In the genomic region with DNA sequence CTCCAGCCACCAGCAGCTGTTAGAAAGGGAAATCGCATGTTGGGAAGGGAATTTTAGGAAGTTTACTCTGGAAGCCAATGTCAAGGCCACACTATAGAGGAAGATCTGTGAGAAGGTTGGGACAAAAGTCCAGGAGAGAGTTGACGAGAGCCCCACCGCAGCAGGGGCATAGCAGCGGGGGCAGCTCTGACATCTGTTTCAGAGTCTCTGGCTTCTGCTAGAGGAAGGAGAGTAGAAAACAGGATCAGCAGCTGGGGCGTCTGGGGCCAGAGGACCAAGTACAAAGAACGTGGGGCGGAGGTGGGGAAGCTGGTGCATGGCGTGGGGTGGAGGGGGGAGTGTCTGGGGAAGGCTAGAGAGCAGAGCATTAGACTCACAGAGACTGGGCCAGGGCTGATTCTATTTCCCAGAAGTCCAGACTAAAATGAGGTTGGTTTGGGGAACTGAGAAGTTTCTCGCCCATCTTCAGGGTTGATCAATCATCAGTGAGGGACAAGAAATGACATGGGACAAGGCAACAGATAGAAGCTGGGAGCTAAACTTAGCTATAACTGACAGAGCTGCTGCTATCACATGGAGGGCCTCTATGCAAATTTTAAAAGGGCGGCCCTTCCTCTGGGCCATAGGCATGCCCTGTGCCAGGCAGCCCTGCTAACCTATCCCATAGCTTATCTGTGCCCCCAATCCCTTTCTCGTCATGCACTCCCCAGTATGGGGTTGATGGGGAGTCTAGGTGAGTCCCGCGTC, we compare ENCODE assay signal across 9 cellular contexts. TPM values are rescaled to one million over a fixed set of nuclear protein-coding genes. Genes with fewer than 3 reads are reported as not detected.
A peak's percentile ranks its signal among the peaks of the same experiment; 100 is the strongest.
DNase-seq lines count a peak whose midpoint lies in the region; ATAC-seq, FAIRE-seq and TF ChIP-seq lines count a peak whose summit lies in the region.
"Had no signal": no experiment of that assay in that cellular context is flagged by ENCODE, and none has a peak within 500 bp of the region (broad histone marks: within the 10 kb centered on the region; RNA-seq: fewer than 3 reads in every experiment).

No MANE protein-coding gene starts in this region.

- no peak for TF ChIP-seq POLR2A in tibial nerve (IDR thresholded peaks at IDR 0.05)

- ATAC-seq in HG03159 (IDR thresholded peaks at IDR 0.05; ENCODE audit: unreplicated experiment) (peak; percentile 43), T-helper 17 cell (no peak)

- CTCF ChIA-PET in Caco-2 (lab: Charles Lee), result interaction anchor here (0.9 to 1.5 kb wide), 5 partner anchors 10 to 61 kb away, joined by 3 to 4 read pairs (median 3); a partner anchor contains a TSS

- BruUV-seq in Caco-2 (replicated peaks; lab: Mats Ljungman, UMichigan), result TSS peak; percentile 54

- H3K9me3 Mint-ChIP-seq in Caco-2 (ENCODE audit: unreplicated experiment), result no peaks in the 10 kb centered on the region

- peak overlapping the region; percentile 41 for H3K4me3 ChIP-seq in Caco-2 (ENCODE audit: low read depth, low read length)
- peak overlapping the region; percentile 98 for H3K4me3 ChIP-seq in iPS-20b (ENCODE audit: low read length)
- peak overlapping the region in 1 of 4 donors; percentile 80 for H3K4me3 ChIP-seq in tibial nerve

- H3K27ac ChIP-seq in iPS-20b (ENCODE audit: low read length) (no peak overlapping the region), tibial nerve (peak overlapping the region in 3 of 4 donors; percentile 92 to 97 (median 95))

- DNase-seq in Caco-2 (no peak), GM19239 (ENCODE audit: insufficient read length, low spot score) (peak; percentile 67), T-helper 17 cell (no peak), tibial nerve (ENCODE audit: low spot score in 2 of 2) (no peak), NCI-H1436 treated with DMSO at 0.1 percent for 48 hours (lab: John Stamatoyannopoulos, UW) (no peak), ecto neural progenitor cell (ENCODE audit: low spot score) (no peak)

- H3K4me1 Mint-ChIP-seq in Caco-2 (ENCODE audit: low read depth, unreplicated experiment) (peaks cover 14% of the 10 kb centered on the region), T-helper 17 cell (peaks cover 24% of the 10 kb centered on the region)

- POLR2A ChIA-PET in Caco-2 (lab: Charles Lee), result no interaction called here

- H3K36me3 ChIP-seq in Caco-2 (ENCODE audit: control insufficient read depth, insufficient read depth, low read length) (no peaks in the 10 kb centered on the region; the same call in 1 of the 2 replicates), iPS-20b (ENCODE audit: insufficient read depth, low read depth, low read length) (peaks cover 12% of the 10 kb centered on the region), tibial nerve (peaks cover 0 to 17% (median 0%) of the 10 kb centered on the region in 3 donors)

- FAIRE-seq in GM19239 (lab: Jason Lieb, UNC), result peak; percentile 92

- intact Hi-C loops in Caco-2 (cut with micrococcal nuclease; ENCODE audit: unreplicated experiment), result loop anchor here (1.0 kb wide), 1 partner anchor 26 kb away; a partner anchor contains a TSS

- peak overlapping the region; percentile 95 for H3K4me3 Mint-ChIP-seq in Caco-2 (ENCODE audit: unreplicated experiment)
- H3K4me3 Mint-ChIP-seq in T-helper 17 cell, result peak overlapping the region; percentile 98

- TF ChIP-seq CTCF in Caco-2 (IDR thresholded peaks at IDR 0.05; ENCODE audit: insufficient read depth in 1 of 2, low read depth in 1 of 2, low read length in 1 of 2, severe bottlenecking in 1 of 2, unreplicated experiment in 1 of 2), result no peak
- no peak for TF ChIP-seq CTCF in tibial nerve (IDR thresholded peaks at IDR 0.05)

- H3K4me1 ChIP-seq in Caco-2, result peaks cover 11% of the 10 kb centered on the region
- no peaks in the 10 kb centered on the region for H3K4me1 ChIP-seq in iPS-20b (ENCODE audit: insufficient read depth, low read length)
- peaks cover 0 to 13% (median 3%) of the 10 kb centered on the region in 4 donors for H3K4me1 ChIP-seq in tibial nerve

- H3K27ac Mint-ChIP-seq in Caco-2 (ENCODE audit: unreplicated experiment), result peak overlapping the region; percentile 94
- H3K27ac Mint-ChIP-seq in T-helper 17 cell, result peak overlapping the region; percentile 95

- peak overlapping the region; percentile 82; the same call in 1 of the 2 replicates for H3K9ac ChIP-seq in iPS-20b (ENCODE audit: low read depth, low read length)

- H3K27me3 ChIP-seq in Caco-2 (replicated peaks; ENCODE audit: control insufficient read depth, insufficient read depth, low read length), result no peaks in the 10 kb centered on the region
- H3K27me3 ChIP-seq in iPS-20b (ENCODE audit: insufficient read depth, low read length), result no peaks in the 10 kb centered on the region
- H3K27me3 ChIP-seq in tibial nerve, result no peaks in the 10 kb centered on the region

- H3K36me3 Mint-ChIP-seq in Caco-2 (ENCODE audit: insufficient read depth, unreplicated experiment), result peaks cover 29% of the 10 kb centered on the region
- H3K36me3 Mint-ChIP-seq in T-helper 17 cell (ENCODE audit: low read depth), result peaks cover 5% of the 10 kb centered on the region

- H3K27me3 Mint-ChIP-seq in Caco-2 (ENCODE audit: insufficient read depth, unreplicated experiment) (no peaks in the 10 kb centered on the region), T-helper 17 cell (no peaks in the 10 kb centered on the region)

- no peak for TF ChIP-seq EP300 in tibial nerve (IDR thresholded peaks at IDR 0.05)

- 63% methylated on average over 13 of the region's 13 CpGs for WGBS in tibial nerve, 2 donors

- H3K9me3 ChIP-seq in Caco-2, result no peaks in the 10 kb centered on the region
- H3K9me3 ChIP-seq in T-helper 17 cell (ENCODE audit: control insufficient read depth, low read length, poor library complexity, severe bottlenecking), result no peaks in the 10 kb centered on the region
- no peaks in the 10 kb centered on the region for H3K9me3 ChIP-seq in iPS-20b (ENCODE audit: insufficient read depth, low read depth, low read length)
- no peaks in the 10 kb centered on the region for H3K9me3 ChIP-seq in tibial nerve

RNA-seq across cellular contexts. Expression of a gene that starts 1.2 kb away (rescaled TPM):
- total RNA-seq in Caco-2 (2022), result 22.9 and 24.2 TPM in 2 replicates
- 10 to 100 TPM; 25.2 to 25.3 TPM for total RNA-seq in T-helper 17 cell
- total RNA-seq in tibial nerve, result 10 to 100 TPM; 30.3 to 57.0 (median 32.4) TPM

RNA-seq across cellular contexts. Expression of a gene that starts 7.9 kb away (rescaled TPM):
- total RNA-seq in Caco-2 (2022) (not detected in 2 replicates), T-helper 17 cell (1 to 10 TPM in 1 of 2 donors, not detected in 1; 4.0 TPM), tibial nerve (1 to 10 TPM in 1 of 4 donors, under 1 TPM in 1, not detected in 2; 0.59 to 1.3 TPM)
- total RNA-seq: T-helper 2 cell treated with Interferon-gamma antibody and Interleukin-4, amounts not matched to agents 100 ng/mL and 5 ng/mL, for 36 hours had no signal

RNA-seq across cellular contexts. Expression of a gene that starts 26.9 kb away (rescaled TPM):
- total RNA-seq in Caco-2 (2022), result 50.6 and 58.2 TPM in 2 replicates
- total RNA-seq in T-helper 17 cell, result 10 to 100 TPM; 67.7 to 70.9 TPM
- total RNA-seq in tibial nerve, result 10 to 100 TPM; 32.1 to 34.5 (median 34.0) TPM

RNA-seq across cellular contexts. Expression of a gene that starts 45.5 kb away (rescaled TPM):
- total RNA-seq in Caco-2 (2022) (2.3 and 2.6 TPM in 2 replicates), T-helper 17 cell (1 to 10 TPM in 1 of 2 donors, under 1 TPM in 1; 0.75 to 1.7 TPM), tibial nerve (under 1 TPM; 0.20 to 0.90 (median 0.21) TPM)

RNA-seq across cellular contexts. Expression of a gene that starts 50.8 kb away (rescaled TPM):
- total RNA-seq in Caco-2 (2022) (55.3 and 61.3 TPM in 2 replicates), T-helper 17 cell (10 to 100 TPM; 24.4 to 28.1 TPM), tibial nerve (10 to 100 TPM in 3 of 4 donors, 1 to 10 TPM in 1; 9.8 to 38.4 (median 25.6) TPM)
